ENCODE assay signal across 1 cellular context in genomic region chr13:20815469-20815868, GRCh38.
TF ChIP-seq lines count a peak whose summit lies in the region.

No MANE protein-coding gene starts in this region.

TF ChIP-seq in SK-N-SH, 30 proteins besides CTCF, POLR2A, EP300 and RAD21 (continued from another document):
- TF ChIP-seq REST (IDR thresholded peaks at IDR 0.05; ENCODE audit: low read depth, low read length) = no peak
- no peak for TF ChIP-seq EZH2phosphoT487 (IDR thresholded peaks at IDR 0.05; ENCODE audit: borderline replicate concordance, low read depth)
- no peak for TF ChIP-seq USF2 (IDR thresholded peaks at IDR 0.05; ENCODE audit: borderline replicate concordance, low read depth, low read length)
- TF ChIP-seq RCOR1 (IDR thresholded peaks at IDR 0.05; ENCODE audit: low read length) = no peak
- no peak for TF ChIP-seq JUND (IDR thresholded peaks at IDR 0.05)
- no peak for TF ChIP-seq SMC3 (IDR thresholded peaks at IDR 0.05; ENCODE audit: low read depth, low read length)
- TF ChIP-seq FOXM1 (IDR thresholded peaks at IDR 0.05; ENCODE audit: low read depth) = no peak
